In genomic region chr5:56025303-56025885, GRCh38 we compare ENCODE assay signal across 1 cellular context.
TF ChIP-seq lines count a peak whose summit lies in the region.

No MANE protein-coding gene starts in this region.

TF ChIP-seq in K562, 482 proteins besides CTCF, POLR2A, EP300 and RAD21:
- TF ChIP-seq ZKSCAN3 (CRISPR knock-in tag; IDR thresholded peaks at IDR 0.05) (no peak), KLF1 (tag; IDR thresholded peaks at IDR 0.05) (no peak), ZNF75A (CRISPR knock-in tag; IDR thresholded peaks at IDR 0.05) (no peak), ATF3 (IDR thresholded peaks at IDR 0.05) (peak; percentile 80), ATF3 (CRISPR knock-in tag; conservative IDR thresholded peaks at IDR 0.05) (no peak), ZNF717 (CRISPR knock-in tag; IDR thresholded peaks at IDR 0.05) (no peak), RFX1 (IDR thresholded peaks at IDR 0.05) (no peak), ERF (CRISPR knock-in tag; IDR thresholded peaks at IDR 0.05) (no peak), RNF2 (IDR thresholded peaks at IDR 0.05) (no peak), MTF1 (CRISPR knock-in tag; IDR thresholded peaks at IDR 0.05; ENCODE audit: borderline replicate concordance) (no peak), THAP12 (CRISPR knock-in tag; IDR thresholded peaks at IDR 0.05) (no peak), CREB5 (CRISPR knock-in tag; IDR thresholded peaks at IDR 0.05) (no peak), GTF2E2 (tag; IDR thresholded peaks at IDR 0.05) (no peak), SAP30 (IDR thresholded peaks at IDR 0.05; ENCODE audit: borderline replicate concordance, insufficient read depth, low read depth, low read length, poor library complexity, severe bottlenecking) (no peak), RBM25 (IDR thresholded peaks at IDR 0.05; ENCODE audit: low read depth, low read length, severe bottlenecking) (no peak), FOXP4 (CRISPR knock-in tag; IDR thresholded peaks at IDR 0.05; ENCODE audit: borderline replicate concordance) (no peak), ESRRB (CRISPR knock-in tag; IDR thresholded peaks at IDR 0.05; ENCODE audit: borderline replicate concordance) (no peak), FOS (IDR thresholded peaks at IDR 0.05; ENCODE audit: extremely low read depth, insufficient read length) (no peak), BACH1 (tag; IDR thresholded peaks at IDR 0.05) (no peak), ZNF77 (CRISPR knock-in tag; IDR thresholded peaks at IDR 0.05) (no peak), HES1 (IDR thresholded peaks at IDR 0.05; ENCODE audit: low read depth) (no peak), BCL6 (CRISPR knock-in tag; IDR thresholded peaks at IDR 0.05) (no peak), MTA2 (IDR thresholded peaks at IDR 0.05; ENCODE audit: low read depth) (no peak), ZNF134 (CRISPR knock-in tag; conservative IDR thresholded peaks at IDR 0.05) (no peak), PHF8 (IDR thresholded peaks at IDR 0.05; ENCODE audit: borderline replicate concordance, low read length) (no peak), YY1 (IDR thresholded peaks at IDR 0.05; ENCODE audit: borderline replicate concordance in 1 of 3, control insufficient read depth in 1 of 3, extremely low read depth in 1 of 3, insufficient read depth in 3 of 3, insufficient read length in 1 of 3, insufficient replicate concordance in 2 of 3, low read depth in 1 of 3, low read length in 2 of 3) (peak in 1 of 3 experiments; percentile 33), JUND (IDR thresholded peaks at IDR 0.05; ENCODE audit: borderline replicate concordance, low read depth, low read length) (peak; percentile 4; the same call in 1 of the 2 replicates), JUND (tag; IDR thresholded peaks at IDR 0.05; ENCODE audit: borderline replicate concordance, low read depth, low read length) (no peak), TFAM (CRISPR knock-in tag; conservative IDR thresholded peaks at IDR 0.05) (no peak), YBX1 (IDR thresholded peaks at IDR 0.05) (no peak), CHCHD3 (CRISPR knock-in tag; IDR thresholded peaks at IDR 0.05) (no peak), POLR2G (IDR thresholded peaks at IDR 0.05; ENCODE audit: low read depth, low read length) (no peak), TFE3 (CRISPR knock-in tag; IDR thresholded peaks at IDR 0.05) (no peak), MCM3 (IDR thresholded peaks at IDR 0.05) (no peak), ATF7 (IDR thresholded peaks at IDR 0.05) (peak; percentile 61; the same call in 1 of the 2 replicates), MTA1 (IDR thresholded peaks at IDR 0.05; ENCODE audit: borderline replicate concordance) (no peak), BRF2 (IDR thresholded peaks at IDR 0.05; ENCODE audit: borderline replicate concordance, insufficient read depth, insufficient read length) (no peak), SAFB2 (IDR thresholded peaks at IDR 0.05; ENCODE audit: borderline replicate concordance, low read depth, low read length, severe bottlenecking) (no peak), CHD4 (IDR thresholded peaks at IDR 0.05; ENCODE audit: insufficient read depth, insufficient replicate concordance, low read depth, low read length, poor library complexity, severe bottlenecking) (no peak), ZNF518B (CRISPR knock-in tag; IDR thresholded peaks at IDR 0.05) (no peak), TCFL5 (CRISPR knock-in tag; conservative IDR thresholded peaks at IDR 0.05) (no peak), JUN (IDR thresholded peaks at IDR 0.05; ENCODE audit: borderline replicate concordance, low read depth, low read length) (0 out of 2 replicates have a peak, but pooled peaks have one; percentile 22), JUN (CRISPR knock-in tag; IDR thresholded peaks at IDR 0.05; ENCODE audit: borderline replicate concordance) (no peak), ZNF766 (CRISPR knock-in tag; conservative IDR thresholded peaks at IDR 0.05) (no peak), CREB1 (IDR thresholded peaks at IDR 0.05) (no peak), CREB1 (CRISPR knock-in tag; IDR thresholded peaks at IDR 0.05) (no peak), NFIC (IDR thresholded peaks at IDR 0.05) (no peak), PRDM10 (IDR thresholded peaks at IDR 0.05; ENCODE audit: partially characterized antibody) (no peak)
